ENCODE assay signal across 1 cellular context in the genomic region with DNA sequence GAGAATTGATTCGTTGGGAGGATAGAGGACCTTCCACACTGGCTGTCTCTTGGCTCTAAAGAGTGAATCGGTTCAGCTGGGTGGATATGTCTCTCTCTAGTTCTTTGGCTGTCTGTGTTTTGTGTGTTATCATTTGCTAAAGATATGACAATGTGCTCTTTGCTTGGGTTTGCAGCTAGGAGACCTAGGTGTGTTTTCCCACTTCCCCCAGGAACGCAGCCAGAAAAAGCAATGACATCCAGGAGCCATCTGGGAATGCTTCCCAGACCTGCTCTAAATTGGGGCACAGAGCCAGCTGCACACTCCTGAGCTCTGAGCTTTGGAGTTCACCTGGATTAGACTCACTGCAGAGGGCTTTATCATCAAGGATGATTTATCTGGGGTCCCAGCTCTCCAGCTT.
TF ChIP-seq lines count a peak whose summit lies in the region.

No MANE protein-coding gene starts in this region.

TF ChIP-seq in SK-N-SH, 30 proteins besides CTCF, POLR2A, EP300 and RAD21 (continued from another document):
- TF ChIP-seq, protein P1, sequence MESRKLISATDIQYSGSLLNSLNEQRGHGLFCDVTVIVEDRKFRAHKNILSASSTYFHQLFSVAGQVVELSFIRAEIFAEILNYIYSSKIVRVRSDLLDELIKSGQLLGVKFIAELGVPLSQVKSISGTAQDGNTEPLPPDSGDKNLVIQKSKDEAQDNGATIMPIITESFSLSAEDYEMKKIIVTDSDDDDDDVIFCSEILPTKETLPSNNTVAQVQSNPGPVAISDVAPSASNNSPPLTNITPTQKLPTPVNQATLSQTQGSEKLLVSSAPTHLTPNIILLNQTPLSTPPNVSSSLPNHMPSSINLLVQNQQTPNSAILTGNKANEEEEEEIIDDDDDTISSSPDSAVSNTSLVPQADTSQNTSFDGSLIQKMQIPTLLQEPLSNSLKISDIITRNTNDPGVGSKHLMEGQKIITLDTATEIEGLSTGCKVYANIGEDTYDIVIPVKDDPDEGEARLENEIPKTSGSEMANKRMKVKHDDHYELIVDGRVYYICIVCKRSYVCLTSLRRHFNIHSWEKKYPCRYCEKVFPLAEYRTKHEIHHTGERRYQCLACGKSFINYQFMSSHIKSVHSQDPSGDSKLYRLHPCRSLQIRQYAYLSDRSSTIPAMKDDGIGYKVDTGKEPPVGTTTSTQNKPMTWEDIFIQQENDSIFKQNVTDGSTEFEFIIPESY (IDR thresholded peaks at IDR 0.05; ENCODE audit: borderline replicate concordance, low read depth): no peak
- TF ChIP-seq, protein P2, sequence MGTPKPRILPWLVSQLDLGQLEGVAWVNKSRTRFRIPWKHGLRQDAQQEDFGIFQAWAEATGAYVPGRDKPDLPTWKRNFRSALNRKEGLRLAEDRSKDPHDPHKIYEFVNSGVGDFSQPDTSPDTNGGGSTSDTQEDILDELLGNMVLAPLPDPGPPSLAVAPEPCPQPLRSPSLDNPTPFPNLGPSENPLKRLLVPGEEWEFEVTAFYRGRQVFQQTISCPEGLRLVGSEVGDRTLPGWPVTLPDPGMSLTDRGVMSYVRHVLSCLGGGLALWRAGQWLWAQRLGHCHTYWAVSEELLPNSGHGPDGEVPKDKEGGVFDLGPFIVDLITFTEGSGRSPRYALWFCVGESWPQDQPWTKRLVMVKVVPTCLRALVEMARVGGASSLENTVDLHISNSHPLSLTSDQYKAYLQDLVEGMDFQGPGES (IDR thresholded peaks at IDR 0.05; ENCODE audit: low read depth, low read length): no peak
- no peak for TF ChIP-seq FOXJ3 (CRISPR knock-in tag; IDR thresholded peaks at IDR 0.05)
- TF ChIP-seq MXI1 (IDR thresholded peaks at IDR 0.05; ENCODE audit: low read depth, low read length): no peak
- TF ChIP-seq, protein P3, sequence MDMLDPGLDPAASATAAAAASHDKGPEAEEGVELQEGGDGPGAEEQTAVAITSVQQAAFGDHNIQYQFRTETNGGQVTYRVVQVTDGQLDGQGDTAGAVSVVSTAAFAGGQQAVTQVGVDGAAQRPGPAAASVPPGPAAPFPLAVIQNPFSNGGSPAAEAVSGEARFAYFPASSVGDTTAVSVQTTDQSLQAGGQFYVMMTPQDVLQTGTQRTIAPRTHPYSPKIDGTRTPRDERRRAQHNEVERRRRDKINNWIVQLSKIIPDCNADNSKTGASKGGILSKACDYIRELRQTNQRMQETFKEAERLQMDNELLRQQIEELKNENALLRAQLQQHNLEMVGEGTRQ (IDR thresholded peaks at IDR 0.05; ENCODE audit: borderline replicate concordance, low read depth, low read length): no peak
